38 cellular contexts compared by ENCODE assay signal in the genomic region with DNA sequence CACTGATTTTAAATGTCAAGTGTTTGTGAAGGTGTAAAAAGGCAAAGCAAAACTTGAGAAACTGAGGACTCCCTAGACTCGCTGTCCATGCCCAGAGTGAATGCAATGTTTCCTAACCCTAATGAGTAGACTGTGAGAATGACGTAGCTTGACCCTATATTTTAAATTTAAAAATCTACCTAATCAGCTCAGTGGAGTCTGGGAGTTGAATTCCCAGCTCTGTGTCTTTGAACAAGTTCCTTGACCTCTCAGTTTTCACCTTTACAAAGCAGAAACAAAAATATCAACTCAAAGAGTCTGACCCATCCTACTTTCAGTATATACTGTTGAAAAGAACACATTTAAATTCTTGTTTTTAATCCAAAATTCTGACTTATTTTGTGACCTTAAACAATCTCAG. TPM values are rescaled to one million over a fixed set of nuclear protein-coding genes. Genes with fewer than 3 reads are reported as not detected.
"Had no signal": no experiment of that assay in that cellular context is flagged by ENCODE, and none has a peak within 500 bp of the region (broad histone marks: within the 10 kb centered on the region; RNA-seq: fewer than 3 reads in every experiment).

No MANE protein-coding gene starts in this region.

- H3K27me3 ChIP-seq: body of pancreas, brain microvascular endothelial cell, breast epithelium had no signal

- H3K4me1 Mint-ChIP-seq: activated B cell treated with CpG ODN at 0.5 μM for 24 hours; activated CD4-positive, alpha-beta T cell treated with anti-CD3 and anti-CD28 coated beads, Interleukin-2, amount 10 ng/mL, durations not matched to agents 24 days and 14 days; activated naive CD8-positive, alpha-beta T cell treated with anti-CD3 and anti-CD28 coated beads for 36 hours; activated T-helper 17 cell treated with anti-CD3 and anti-CD28 coated beads, Interleukin-2, amount 50 U/mL, for 72 hours had no signal

- H3K36me3 Mint-ChIP-seq: activated CD4-positive, alpha-beta memory T cell treated with anti-CD3 and anti-CD28 coated beads for 36 hours; activated naive CD4-positive, alpha-beta T cell treated with anti-CD3 and anti-CD28 coated beads, Interleukin-2, amount 50 U/mL, for 72 hours; activated naive CD8-positive, alpha-beta T cell treated with anti-CD3 and anti-CD28 coated beads for 36 hours had no signal

- H3K4me3 ChIP-seq: adrenal gland, body of pancreas, breast epithelium had no signal

- H3K9me3 ChIP-seq: adrenal gland, body of pancreas, breast epithelium had no signal

- H3K4me1 ChIP-seq: adrenal gland, breast epithelium had no signal

- H3K27ac Mint-ChIP-seq: activated B cell treated with CpG ODN at 0.5 μM for 24 hours; activated CD4-positive, alpha-beta memory T cell treated with anti-CD3 and anti-CD28 coated beads for 36 hours; activated CD4-positive, alpha-beta T cell treated with anti-CD3 and anti-CD28 coated beads, Interleukin-2, amount 10 ng/mL, durations not matched to agents 24 days and 14 days; activated CD8-positive, alpha-beta T cell treated with anti-CD3 and anti-CD28 coated beads for 36 hours; activated naive CD4-positive, alpha-beta T cell treated with anti-CD3 and anti-CD28 coated beads for 36 hours; activated naive CD4-positive, alpha-beta T cell treated with anti-CD3 and anti-CD28 coated beads, Interleukin-2, amount 50 U/mL, for 72 hours; activated naive CD8-positive, alpha-beta T cell treated with anti-CD3 and anti-CD28 coated beads for 36 hours; activated T-cell treated with anti-CD3 and anti-CD28 coated beads, Interleukin-2, amount 50 U/mL, for 72 hours; activated T-helper 1 cell treated with anti-CD3 and anti-CD28 coated beads, Interleukin-12 subunit alpha, Interleukin-12 subunit beta, Interleukin-2, Interleukin-4 antibody, amounts not matched to agents 30 ng/mL and 10 ng/mL and 1 ng/mL, durations not matched to agents 14 hours and 24 hours and 36 hours; activated T-helper 17 cell treated with anti-CD3 and anti-CD28 coated beads, Interleukin-2, amount 50 U/mL, for 72 hours; T-helper 1 cell treated with Interleukin-12 subunit alpha and Interleukin-12 subunit beta and Interleukin-4 antibody, amounts not matched to agents 30 μg/mL and 1 μg/mL, for 36 hours; T-helper 2 cell treated with Interferon-gamma antibody and Interleukin-4, amounts not matched to agents 5 μg/mL and 100 μg/mL, for 36 hours had no signal

- DNase-seq: activated B cell treated with CpG ODN at 0.5 μM for 24 hours; activated CD4-positive, alpha-beta memory T cell treated with anti-CD3 and anti-CD28 coated beads for 36 hours; activated CD4-positive, alpha-beta T cell treated with anti-CD3 and anti-CD28 coated beads for 4 hours; activated CD4-positive, alpha-beta T cell treated with anti-CD3 and anti-CD28 coated beads, Interleukin-2, amount 10 ng/mL, durations not matched to agents 24 days and 14 days; activated CD4-positive, alpha-beta T cell treated with anti-CD3 and anti-CD28 coated beads, Interleukin-2, amount 50 U/mL, for 1 hour; activated CD4-positive, alpha-beta T cell treated with anti-CD3 and anti-CD28 coated beads, Interleukin-2, amount 50 U/mL, for 4 hours; activated CD4-positive, CD25-positive, alpha-beta regulatory T cell treated with anti-CD3 and anti-CD28 coated beads, Interleukin-2, amount 50 U/mL, for 72 hours; activated CD8-positive, alpha-beta memory T cell treated with anti-CD3 and anti-CD28 coated beads, Interleukin-2, amount 50 U/mL, for 4 hours; activated CD8-positive, alpha-beta T cell treated with anti-CD3 and anti-CD28 coated beads for 36 hours; activated effector memory CD4-positive, alpha-beta T cell treated with anti-CD3 and anti-CD28 coated beads, Interleukin-2, amount 50 U/mL, for 16 hours; activated gamma-delta T cell treated with Interleukin-2 at 50 U/mL for 16 hours; activated naive CD4-positive, alpha-beta T cell; activated naive CD4-positive, alpha-beta T cell treated with anti-CD3 and anti-CD28 coated beads for 36 hours; activated naive CD4-positive, alpha-beta T cell treated with anti-CD3 and anti-CD28 coated beads, Interleukin-2, amount 50 U/mL, for 16 hours; activated naive CD8-positive, alpha-beta T cell treated with anti-CD3 and anti-CD28 coated beads for 36 hours; activated T-cell treated with anti-CD3 and anti-CD28 coated beads for 4 hours; activated T-cell treated with anti-CD3 and anti-CD28 coated beads, Interleukin-2, amount 50 U/mL, for 1 hour; activated T-cell treated with anti-CD3 and anti-CD28 coated beads, Interleukin-2, amount 50 U/mL, for 4 hours; activated T-cell treated with anti-CD3 and anti-CD28 coated beads, Interleukin-2, amount 50 U/mL, for 72 hours; adrenal gland; amniotic stem cell; aorta; body of pancreas; brain microvascular endothelial cell; central memory CD4-positive, alpha-beta T cell; T-helper 1 cell; T-helper 2 cell; T-helper 9 cell had no signal

- H3K4me3 Mint-ChIP-seq: activated B cell treated with CpG ODN at 0.5 μM for 24 hours; activated CD4-positive, alpha-beta memory T cell treated with anti-CD3 and anti-CD28 coated beads for 36 hours; activated CD4-positive, alpha-beta T cell treated with anti-CD3 and anti-CD28 coated beads, Interleukin-2, amount 10 ng/mL, durations not matched to agents 24 days and 14 days; activated CD8-positive, alpha-beta T cell treated with anti-CD3 and anti-CD28 coated beads for 36 hours; activated naive CD4-positive, alpha-beta T cell treated with anti-CD3 and anti-CD28 coated beads for 36 hours; activated naive CD8-positive, alpha-beta T cell treated with anti-CD3 and anti-CD28 coated beads for 36 hours; activated T-cell treated with anti-CD3 and anti-CD28 coated beads, Interleukin-2, amount 50 U/mL, for 4 hours; activated T-cell treated with anti-CD3 and anti-CD28 coated beads, Interleukin-2, amount 50 U/mL, for 72 hours; activated T-helper 1 cell treated with anti-CD3 and anti-CD28 coated beads, Interleukin-12 subunit alpha, Interleukin-12 subunit beta, Interleukin-2, Interleukin-4 antibody, amounts not matched to agents 30 ng/mL and 10 ng/mL and 1 ng/mL, durations not matched to agents 14 hours and 24 hours and 36 hours; activated T-helper 17 cell treated with anti-CD3 and anti-CD28 coated beads, Interleukin-2, amount 50 U/mL, for 72 hours; T-helper 1 cell treated with Interleukin-12 subunit alpha and Interleukin-12 subunit beta and Interleukin-4 antibody, amounts not matched to agents 30 μg/mL and 1 μg/mL, for 36 hours; T-helper 2 cell treated with Interferon-gamma antibody and Interleukin-4, amounts not matched to agents 5 μg/mL and 100 μg/mL, for 36 hours had no signal

- H3K36me3 ChIP-seq: adrenal gland, brain microvascular endothelial cell, breast epithelium had no signal

- H3K27ac ChIP-seq: adrenal gland, body of pancreas, brain microvascular endothelial cell, breast epithelium, VCaP had no signal

- H3K9me3 Mint-ChIP-seq: activated B cell treated with CpG ODN at 0.5 μM for 24 hours; activated CD4-positive, alpha-beta memory T cell treated with anti-CD3 and anti-CD28 coated beads for 36 hours; activated CD4-positive, alpha-beta T cell treated with anti-CD3 and anti-CD28 coated beads, Interleukin-2, amount 10 ng/mL, durations not matched to agents 24 days and 14 days; activated CD8-positive, alpha-beta T cell treated with anti-CD3 and anti-CD28 coated beads for 36 hours; activated naive CD4-positive, alpha-beta T cell treated with anti-CD3 and anti-CD28 coated beads for 36 hours; activated naive CD4-positive, alpha-beta T cell treated with anti-CD3 and anti-CD28 coated beads, Interleukin-2, amount 50 U/mL, for 72 hours; activated naive CD8-positive, alpha-beta T cell treated with anti-CD3 and anti-CD28 coated beads for 36 hours; activated T-cell treated with anti-CD3 and anti-CD28 coated beads, Interleukin-2, amount 50 U/mL, for 4 hours; activated T-cell treated with anti-CD3 and anti-CD28 coated beads, Interleukin-2, amount 50 U/mL, for 72 hours; activated T-helper 1 cell treated with anti-CD3 and anti-CD28 coated beads, Interleukin-12 subunit alpha, Interleukin-12 subunit beta, Interleukin-2, Interleukin-4 antibody, amounts not matched to agents 30 ng/mL and 10 ng/mL and 1 ng/mL, durations not matched to agents 14 hours and 24 hours and 36 hours; activated T-helper 17 cell treated with anti-CD3 and anti-CD28 coated beads, Interleukin-2, amount 50 U/mL, for 72 hours; T-helper 1 cell treated with Interleukin-12 subunit alpha and Interleukin-12 subunit beta and Interleukin-4 antibody, amounts not matched to agents 30 μg/mL and 1 μg/mL, for 36 hours; T-helper 2 cell treated with Interferon-gamma antibody and Interleukin-4, amounts not matched to agents 5 μg/mL and 100 μg/mL, for 36 hours had no signal

RNA-seq across cellular contexts. Expression of a gene that starts 2.3 kb away (rescaled TPM):
- total RNA-seq: activated B cell treated with CpG ODN at 0.5 μM for 24 hours; activated CD4-positive, alpha-beta memory T cell treated with anti-CD3 and anti-CD28 coated beads for 36 hours; activated CD4-positive, alpha-beta T cell treated with anti-CD3 and anti-CD28 coated beads, Interleukin-2, amount 10 ng/mL, durations not matched to agents 24 days and 14 days; activated CD8-positive, alpha-beta memory T cell treated with anti-CD3 and anti-CD28 coated beads for 36 hours; activated CD8-positive, alpha-beta T cell treated with anti-CD3 and anti-CD28 coated beads for 36 hours; activated naive CD4-positive, alpha-beta T cell treated with anti-CD3 and anti-CD28 coated beads for 36 hours; activated naive CD4-positive, alpha-beta T cell treated with anti-CD3 and anti-CD28 coated beads, Interleukin-2, amount 50 U/mL, for 72 hours; activated naive CD8-positive, alpha-beta T cell treated with anti-CD3 and anti-CD28 coated beads for 36 hours; activated T-cell treated with anti-CD3 and anti-CD28 coated beads, Interleukin-2, amount 50 U/mL, for 72 hours; activated T-helper 1 cell treated with anti-CD3 and anti-CD28 coated beads, Interleukin-12 subunit alpha, Interleukin-12 subunit beta, Interleukin-2, Interleukin-4 antibody, amounts not matched to agents 30 ng/mL and 10 ng/mL and 1 ng/mL, durations not matched to agents 14 hours and 24 hours and 36 hours; activated T-helper 17 cell treated with anti-CD3 and anti-CD28 coated beads, Interleukin-2, amount 50 U/mL, for 72 hours; aorta; astrocyte; cardiac septum had no signal

RNA-seq across cellular contexts. Expression of a gene that starts 24.3 kb away (rescaled TPM):
- total RNA-seq: activated B cell treated with CpG ODN at 0.5 μM for 24 hours; activated CD4-positive, alpha-beta memory T cell treated with anti-CD3 and anti-CD28 coated beads for 36 hours; activated CD4-positive, alpha-beta T cell treated with anti-CD3 and anti-CD28 coated beads, Interleukin-2, amount 10 ng/mL, durations not matched to agents 24 days and 14 days; activated CD8-positive, alpha-beta memory T cell treated with anti-CD3 and anti-CD28 coated beads for 36 hours; activated CD8-positive, alpha-beta T cell treated with anti-CD3 and anti-CD28 coated beads for 36 hours; activated naive CD4-positive, alpha-beta T cell treated with anti-CD3 and anti-CD28 coated beads for 36 hours; activated naive CD4-positive, alpha-beta T cell treated with anti-CD3 and anti-CD28 coated beads, Interleukin-2, amount 50 U/mL, for 72 hours; activated naive CD8-positive, alpha-beta T cell treated with anti-CD3 and anti-CD28 coated beads for 36 hours; activated T-cell treated with anti-CD3 and anti-CD28 coated beads, Interleukin-2, amount 50 U/mL, for 72 hours; activated T-helper 1 cell treated with anti-CD3 and anti-CD28 coated beads, Interleukin-12 subunit alpha, Interleukin-12 subunit beta, Interleukin-2, Interleukin-4 antibody, amounts not matched to agents 30 ng/mL and 10 ng/mL and 1 ng/mL, durations not matched to agents 14 hours and 24 hours and 36 hours; activated T-helper 17 cell treated with anti-CD3 and anti-CD28 coated beads, Interleukin-2, amount 50 U/mL, for 72 hours; astrocyte; body of pancreas; cardiac septum had no signal

RNA-seq across cellular contexts. Expression of a gene that starts 25.4 kb away (rescaled TPM):
- total RNA-seq: activated B cell treated with CpG ODN at 0.5 μM for 24 hours; activated CD4-positive, alpha-beta memory T cell treated with anti-CD3 and anti-CD28 coated beads for 36 hours; activated CD4-positive, alpha-beta T cell treated with anti-CD3 and anti-CD28 coated beads, Interleukin-2, amount 10 ng/mL, durations not matched to agents 24 days and 14 days; activated CD8-positive, alpha-beta memory T cell treated with anti-CD3 and anti-CD28 coated beads for 36 hours; activated CD8-positive, alpha-beta T cell treated with anti-CD3 and anti-CD28 coated beads for 36 hours; activated naive CD4-positive, alpha-beta T cell treated with anti-CD3 and anti-CD28 coated beads for 36 hours; activated naive CD4-positive, alpha-beta T cell treated with anti-CD3 and anti-CD28 coated beads, Interleukin-2, amount 50 U/mL, for 72 hours; activated naive CD8-positive, alpha-beta T cell treated with anti-CD3 and anti-CD28 coated beads for 36 hours; activated T-cell treated with anti-CD3 and anti-CD28 coated beads, Interleukin-2, amount 50 U/mL, for 72 hours; activated T-helper 1 cell treated with anti-CD3 and anti-CD28 coated beads, Interleukin-12 subunit alpha, Interleukin-12 subunit beta, Interleukin-2, Interleukin-4 antibody, amounts not matched to agents 30 ng/mL and 10 ng/mL and 1 ng/mL, durations not matched to agents 14 hours and 24 hours and 36 hours; activated T-helper 17 cell treated with anti-CD3 and anti-CD28 coated beads, Interleukin-2, amount 50 U/mL, for 72 hours; aorta; body of pancreas; cardiac septum had no signal
